ENCODE assay signal across 7 cellular contexts in the genomic region with DNA sequence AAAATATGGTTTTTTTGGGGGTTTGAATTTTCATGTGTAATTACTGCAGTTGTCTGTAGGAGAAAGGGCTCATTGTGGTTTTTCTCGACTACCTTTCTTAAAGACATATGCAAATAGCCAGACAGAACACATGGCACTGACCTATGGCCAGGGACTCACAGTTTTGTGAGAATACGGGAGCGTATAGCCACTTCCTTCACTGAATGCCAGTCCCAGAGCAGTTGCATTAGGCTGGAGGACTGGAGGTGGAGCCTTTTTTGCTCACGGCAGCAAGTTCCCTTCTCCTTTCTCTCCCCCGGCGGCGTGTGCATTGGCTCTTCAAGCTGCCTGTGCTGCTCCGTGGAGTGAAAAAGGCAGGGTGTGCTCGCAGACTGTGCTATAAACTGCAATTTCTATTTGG.
DNase-seq lines count a peak whose midpoint lies in the region; ATAC-seq and TF ChIP-seq lines count a peak whose summit lies in the region.

No MANE protein-coding gene starts in this region.

- peak overlapping the region; percentile 16 for H3K9ac ChIP-seq in mesendoderm (ENCODE audit: low read length)

- WGBS in mesendoderm (ENCODE audit: extremely low coverage, insufficient coverage, low lambda C conversion rate) = no CpG with 5 or more reads among the region's 9 CpGs
- WGBS in suprapubic skin = 26% methylated on average over 9 of the region's 9 CpGs

- H3K27me3 ChIP-seq in mesendoderm (ENCODE audit: insufficient read depth, low read length, poor library complexity) (no peaks in the 10 kb centered on the region), suprapubic skin (no peaks in the 10 kb centered on the region)

- H3K4me1 ChIP-seq in mesendoderm (ENCODE audit: control insufficient read depth, low read depth, low read length) = no peaks in the 10 kb centered on the region
- H3K4me1 ChIP-seq in suprapubic skin = peaks cover 19% of the 10 kb centered on the region

- no peak overlapping the region for H2BK15ac ChIP-seq in mesendoderm (replicated peaks; ENCODE audit: low read depth)

- no peak overlapping the region for H2BK5ac ChIP-seq in mesendoderm (ENCODE audit: low read length)

- H3K36me3 ChIP-seq in mesendoderm (ENCODE audit: control insufficient read depth, insufficient read depth, low read length) (no peaks in the 10 kb centered on the region), suprapubic skin (no peaks in the 10 kb centered on the region)

- no peak for TF ChIP-seq CTCF in epithelial cell of esophagus (IDR thresholded peaks at IDR 0.05; ENCODE audit: insufficient read depth, low read depth, low read length, missing control alignments)
- TF ChIP-seq CTCF in suprapubic skin (IDR thresholded peaks at IDR 0.05) = no peak

- no peak overlapping the region for H2AK5ac ChIP-seq in mesendoderm (ENCODE audit: low read length)

- no peak overlapping the region for H3K18ac ChIP-seq in mesendoderm (ENCODE audit: low read length)

- no peak overlapping the region for H4K8ac ChIP-seq in mesendoderm (ENCODE audit: low read depth, low read length)

- H4K5ac ChIP-seq in mesendoderm (ENCODE audit: low read length) = no peak overlapping the region

- DNase-seq in SIG-M5 treated with dmso at 0.1 percent for 504 hours (lab: John Stamatoyannopoulos, UW; ENCODE audit: unreplicated experiment) (peak; percentile 76), epithelial cell of esophagus (ENCODE audit: low read depth) (peak; percentile 50), mesendoderm (peak; percentile 74), suprapubic skin (ENCODE audit: low spot score in 2 of 2) (peak; percentile 57 to 79), DMS 273 treated with DMSO at 0.1 percent for 48 hours (lab: John Stamatoyannopoulos, UW) (no peak)

- H3K23ac ChIP-seq in mesendoderm (ENCODE audit: low read length) = no peak overlapping the region

- H3K4ac ChIP-seq in mesendoderm (ENCODE audit: low read depth, low read length) = no peak overlapping the region

- ATAC-seq in GM18858 (IDR thresholded peaks at IDR 0.05; ENCODE audit: unreplicated experiment) (peak; percentile 63), HG02884 (IDR thresholded peaks at IDR 0.05; ENCODE audit: unreplicated experiment) (peak; percentile 62)

- no peak for TF ChIP-seq POLR2A in suprapubic skin (IDR thresholded peaks at IDR 0.05)

- H3K79me1 ChIP-seq in mesendoderm (ENCODE audit: low read length) = no peaks in the 10 kb centered on the region

- no peak for TF ChIP-seq EP300 in suprapubic skin (IDR thresholded peaks at IDR 0.05)

- peak overlapping the region; percentile 3 for H3K4me2 ChIP-seq in mesendoderm (ENCODE audit: low read length)

- no peak overlapping the region for H3K4me3 ChIP-seq in epithelial cell of esophagus (ENCODE audit: low read length)
- H3K4me3 ChIP-seq in mesendoderm (ENCODE audit: low read length) = no peak overlapping the region
- H3K4me3 ChIP-seq in suprapubic skin = peak overlapping the region; percentile 33

- no peaks in the 10 kb centered on the region for H3K9me3 ChIP-seq in suprapubic skin

- H3K56ac ChIP-seq in mesendoderm (ENCODE audit: low read length) = peak overlapping the region; percentile 8

- H3K79me2 ChIP-seq in mesendoderm (ENCODE audit: control insufficient read depth, insufficient read depth, low read length) = no peaks in the 10 kb centered on the region

- H3K27ac ChIP-seq in mesendoderm (ENCODE audit: low read depth, low read length) (no peak overlapping the region), suprapubic skin (no peak overlapping the region)

- H2BK120ac ChIP-seq in mesendoderm (ENCODE audit: low read depth, low read length) = no peak overlapping the region
